Comparison of ENCODE assay signal across 8 cellular contexts in the genomic region with DNA sequence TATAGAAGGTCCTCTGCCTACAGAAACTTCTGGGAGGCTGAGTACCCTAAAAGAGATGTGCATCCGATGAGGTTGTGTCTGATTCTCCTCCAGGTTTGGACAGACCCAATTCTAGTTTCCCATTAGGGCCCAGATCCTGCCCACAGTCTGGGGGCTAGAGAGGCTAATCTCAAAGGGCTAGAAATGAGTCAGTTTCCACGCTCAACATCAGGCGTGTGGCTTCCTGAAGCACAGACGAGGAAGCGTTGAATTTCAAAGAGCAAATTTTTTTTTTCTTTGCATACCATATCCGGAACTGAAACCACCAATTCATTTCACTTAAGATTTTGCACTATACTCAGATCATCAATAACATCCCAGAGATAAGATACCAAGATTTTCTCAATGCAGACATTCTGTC.
DNase-seq lines count a peak whose midpoint lies in the region; ATAC-seq lines count a peak whose summit lies in the region.

No MANE protein-coding gene starts in this region.

- peak; percentile 88 for ATAC-seq in GM19438 (IDR thresholded peaks at IDR 0.05; ENCODE audit: low read depth, unreplicated experiment)
- peak; percentile 88 for ATAC-seq in HG03342 (IDR thresholded peaks at IDR 0.05; ENCODE audit: unreplicated experiment)

- DNase-seq in activated CD4-positive, alpha-beta T cell treated with anti-CD3 and anti-CD28 coated beads, Interleukin-2, amount 50 U/mL, for 1 hour: peak; percentile 56
- DNase-seq in medulla oblongata (ENCODE audit: extremely low spot score) (peak; percentile 18), NCI-H128 (lab: John Stamatoyannopoulos, UW; ENCODE audit: unreplicated experiment) (no peak), NCI-H2081 treated with DMSO at 0.1 percent for 48 hours (lab: John Stamatoyannopoulos, UW) (no peak), H4 (ENCODE audit: low spot score) (no peak), NCI-H1092 (lab: John Stamatoyannopoulos, UW) (no peak)

Comparison
In these comparisons a context has a peak if more than half of its experiments do, and no peak if none do; other contexts are left out.
1. DNase-seq: peak in activated CD4-positive, alpha-beta T cell treated with anti-CD3 and anti-CD28 coated beads, Interleukin-2, amount 50 U/mL, for 1 hour (single experiment) and medulla oblongata (single experiment); none in NCI-H128 (single experiment), NCI-H2081 treated with DMSO at 0.1 percent for 48 hours (single experiment), H4 (single experiment) and NCI-H1092 (single experiment).